ENCODE assay signal across 14 cellular contexts in genomic region chr2:240986787-240987411, GRCh38. TPM values are rescaled to one million over a fixed set of nuclear protein-coding genes. Genes with fewer than 3 reads are reported as not detected.
DNase-seq lines count a peak whose midpoint lies in the region; ATAC-seq and TF ChIP-seq lines count a peak whose summit lies in the region.
"Had no signal": no experiment of that assay in that cellular context is flagged by ENCODE, and none has a peak within 500 bp of the region (broad histone marks: within the 10 kb centered on the region; RNA-seq: fewer than 3 reads in every experiment).

No MANE protein-coding gene starts in this region.

- no peaks in the 10 kb centered on the region for H4K20me1 ChIP-seq in osteoblast (ENCODE audit: insufficient read depth, low read length)

- no peak overlapping the region for H3K4me3 Mint-ChIP-seq in osteocyte (ENCODE audit: unreplicated experiment)
- H3K4me3 Mint-ChIP-seq: activated CD4-positive, alpha-beta T cell treated with anti-CD3 and anti-CD28 coated beads, Interleukin-2, amount 10 ng/mL, durations not matched to agents 7 days and 5 days; brain had no signal

- H3K4me1 ChIP-seq in BE2C, result peaks cover 7% of the 10 kb centered on the region
- peaks cover 24% of the 10 kb centered on the region for H3K4me1 ChIP-seq in osteoblast (ENCODE audit: insufficient read depth, low read length)

- H3K27me3 ChIP-seq in BE2C, result no peaks in the 10 kb centered on the region
- H3K27me3 ChIP-seq in osteoblast (ENCODE audit: insufficient read depth, low read length), result no peaks in the 10 kb centered on the region

- no peak overlapping the region for H2AFZ ChIP-seq in osteoblast (ENCODE audit: low read length)

- H3K4me3 ChIP-seq in BE2C (ENCODE audit: low read depth, low read length), result no peak overlapping the region
- no peak overlapping the region for H3K4me3 ChIP-seq in osteoblast (ENCODE audit: insufficient read depth, low read length)
- H3K4me3 ChIP-seq: K562 had no signal

- ATAC-seq in GM19467 (IDR thresholded peaks at IDR 0.05; ENCODE audit: unreplicated experiment), result no peak
- ATAC-seq: K562 had no signal

- TF ChIP-seq CTCF in BE2C (IDR thresholded peaks at IDR 0.05; ENCODE audit: low read depth, low read length) (no peak), osteoblast (IDR thresholded peaks at IDR 0.05; ENCODE audit: extremely low read depth, low read depth, low read length) (no peak), osteocyte (IDR thresholded peaks at IDR 0.05) (no peak)

- H3K27me3 Mint-ChIP-seq in osteocyte (ENCODE audit: unreplicated experiment), result peaks cover 20% of the 10 kb centered on the region

- H3K36me3 Mint-ChIP-seq in osteocyte (ENCODE audit: unreplicated experiment), result no peaks in the 10 kb centered on the region
- H3K36me3 Mint-ChIP-seq: brain had no signal

- H3K4me2 ChIP-seq in osteoblast (ENCODE audit: insufficient read depth, low read length), result peak overlapping the region; percentile 2

- H3K36me3 ChIP-seq in BE2C (no peaks in the 10 kb centered on the region), osteoblast (ENCODE audit: insufficient read depth, low read length) (no peaks in the 10 kb centered on the region)
- H3K36me3 ChIP-seq: neutrophil had no signal

- peaks cover 7% of the 10 kb centered on the region for H3K9me3 ChIP-seq in BE2C
- H3K9me3 ChIP-seq in osteoblast (ENCODE audit: low read depth, low read length), result peaks cover 8% of the 10 kb centered on the region
- H3K9me3 ChIP-seq: neutrophil had no signal

- H3K9me3 Mint-ChIP-seq in osteocyte (ENCODE audit: unreplicated experiment), result no peaks in the 10 kb centered on the region
- H3K9me3 Mint-ChIP-seq: activated CD4-positive, alpha-beta T cell treated with anti-CD3 and anti-CD28 coated beads, Interleukin-2, amount 10 ng/mL, durations not matched to agents 7 days and 5 days had no signal

- peaks cover 24% of the 10 kb centered on the region for H3K4me1 Mint-ChIP-seq in osteocyte (ENCODE audit: unreplicated experiment)
- H3K4me1 Mint-ChIP-seq: activated CD4-positive, alpha-beta T cell treated with anti-CD3 and anti-CD28 coated beads, Interleukin-2, amount 10 ng/mL, durations not matched to agents 7 days and 5 days had no signal

- no peaks in the 10 kb centered on the region for H3K79me2 ChIP-seq in osteoblast (ENCODE audit: insufficient read depth, low read length)

- H3K27ac ChIP-seq in osteoblast (ENCODE audit: low read depth, low read length), result no peak overlapping the region
- H3K27ac ChIP-seq: neutrophil had no signal

- DNase-seq in BE2C (peak; percentile 11), NOMO-1 treated with DMSO at 0.1 percent for 48 hours (lab: John Stamatoyannopoulos, UW; ENCODE audit: unreplicated experiment) (peak; percentile 79), dermis blood vessel endothelial cell (peak; percentile 38), osteoblast (ENCODE audit: insufficient read length, low spot score, missing footprints) (peak; percentile 92), NCI-H526 (lab: John Stamatoyannopoulos, UW) (no peak), osteocyte (ENCODE audit: extremely low spot score, unreplicated experiment) (no peak), NCI-H2081 (lab: John Stamatoyannopoulos, UW) (no peak)
- DNase-seq: activated CD4-positive, alpha-beta T cell treated with anti-CD3 and anti-CD28 coated beads, Interleukin-2, amount 10 ng/mL, durations not matched to agents 7 days and 5 days; DMS153; NK-92 treated with Interleukin-12 subunit alpha and Interleukin-12 subunit beta, amount 100 ng/mL, for 24 hours had no signal

- H3K27ac Mint-ChIP-seq in osteocyte (ENCODE audit: unreplicated experiment), result no peak overlapping the region
- H3K27ac Mint-ChIP-seq: activated CD4-positive, alpha-beta T cell treated with anti-CD3 and anti-CD28 coated beads, Interleukin-2, amount 10 ng/mL, durations not matched to agents 7 days and 5 days; brain had no signal

RNA-seq across cellular contexts. Expression of gene SNED1, which starts 11.5 kb away (rescaled TPM):
- 1.6 TPM for polyA plus RNA-seq in BE2C (2012; ENCODE audit: insufficient read depth, insufficient read length, low read depth)
- total RNA-seq in dermis blood vessel endothelial cell, result 23.4 and 25.2 TPM in 2 replicates
- 94.8 and 127 TPM in 2 replicates for total RNA-seq in osteoblast
- 17.6 and 19.4 TPM in 2 replicates for total RNA-seq in osteocyte

Comparison
In these comparisons a context has a peak if more than half of its experiments do, and no peak if none do; other contexts are left out.
1. DNase-seq: peak in BE2C (single experiment), NOMO-1 treated with DMSO at 0.1 percent for 48 hours (single experiment), dermis blood vessel endothelial cell (single experiment) and osteoblast (single experiment); none in NCI-H526 (0 of 2), osteocyte (single experiment) and NCI-H2081 (0 of 2).